In the genomic region with DNA sequence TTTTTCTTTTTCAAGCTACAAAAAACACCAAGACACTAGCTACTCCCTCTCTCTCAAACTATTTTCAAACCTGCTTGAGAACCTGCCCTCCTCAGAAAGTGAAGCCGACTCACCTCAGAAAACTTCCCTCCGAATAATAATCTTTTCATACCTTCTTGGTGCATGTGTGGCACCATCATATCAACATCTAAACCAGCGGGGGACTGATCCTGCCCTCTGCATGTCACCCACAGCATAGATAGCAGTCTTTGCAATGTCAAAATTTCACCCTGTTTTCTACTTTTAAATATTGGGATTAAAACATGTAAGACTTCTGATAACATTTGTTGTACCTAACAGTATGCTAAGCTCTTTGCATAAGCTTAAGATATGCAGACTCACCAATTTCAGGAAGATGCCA, we compare ENCODE assay signal across 18 cellular contexts.
"Had no signal": no experiment of that assay in that cellular context is flagged by ENCODE, and none has a peak within 500 bp of the region (broad histone marks: within the 10 kb centered on the region; RNA-seq: fewer than 3 reads in every experiment).

No MANE protein-coding gene starts in this region.

- H3K36me3 Mint-ChIP-seq: activated CD8-positive, alpha-beta memory T cell treated with anti-CD3 and anti-CD28 coated beads, Interleukin-2, amount 10 ng/mL, durations not matched to agents 7 days and 5 days; activated naive CD8-positive, alpha-beta T cell treated with anti-CD3 and anti-CD28 coated beads for 36 hours had no signal

- H3K4me3 Mint-ChIP-seq: activated B cell treated with CpG ODN at 0.5 μM for 24 hours; activated CD4-positive, alpha-beta memory T cell treated with anti-CD3 and anti-CD28 coated beads, Interleukin-2, amount 10 ng/mL, durations not matched to agents 7 days and 5 days; activated CD8-positive, alpha-beta memory T cell treated with anti-CD3 and anti-CD28 coated beads, Interleukin-2, amount 10 ng/mL, durations not matched to agents 7 days and 5 days; activated naive CD8-positive, alpha-beta T cell treated with anti-CD3 and anti-CD28 coated beads for 36 hours; effector memory CD8-positive, alpha-beta T cell; naive thymus-derived CD8-positive, alpha-beta T cell had no signal

- H3K27ac ChIP-seq: body of pancreas, epithelial cell of prostate, thyroid gland had no signal

- ATAC-seq: activated CD8-positive, alpha-beta memory T cell treated with anti-CD3 and anti-CD28 coated beads, Interleukin-2, amount 10 ng/mL, durations not matched to agents 7 days and 5 days; body of pancreas; effector memory CD8-positive, alpha-beta T cell; left cardiac atrium; naive thymus-derived CD8-positive, alpha-beta T cell had no signal

- DNase-seq: activated B cell treated with CpG ODN at 0.5 μM for 24 hours; activated CD4-positive, alpha-beta memory T cell treated with anti-CD3 and anti-CD28 coated beads, Interleukin-2, amount 10 ng/mL, durations not matched to agents 7 days and 5 days; activated CD4-positive, alpha-beta T cell treated with anti-CD3 and anti-CD28 coated beads for 4 hours; activated CD8-positive, alpha-beta memory T cell treated with anti-CD3 and anti-CD28 coated beads, Interleukin-2, amount 10 ng/mL, durations not matched to agents 7 days and 5 days; activated naive CD4-positive, alpha-beta T cell; activated naive CD8-positive, alpha-beta T cell treated with anti-CD3 and anti-CD28 coated beads for 36 hours; amygdala; body of pancreas; effector memory CD8-positive, alpha-beta T cell; left cardiac atrium; naive thymus-derived CD8-positive, alpha-beta T cell; nucleus accumbens; posterior cingulate gyrus; stimulated activated CD4-positive, alpha-beta T cell treated with anti-CD3 and anti-CD28 coated beads, Interleukin-2, amount 100 ng/mL, for 24 hours; stimulated activated naive CD4-positive, alpha-beta T cell treated with Interleukin-2 at 50 U/mL for 16 hours; T-helper 2 cell; thyroid gland had no signal

- H3K27me3 ChIP-seq: body of pancreas, thyroid gland had no signal

- H3K27ac Mint-ChIP-seq: activated B cell treated with CpG ODN at 0.5 μM for 24 hours; activated CD4-positive, alpha-beta memory T cell treated with anti-CD3 and anti-CD28 coated beads, Interleukin-2, amount 10 ng/mL, durations not matched to agents 7 days and 5 days; activated CD8-positive, alpha-beta memory T cell treated with anti-CD3 and anti-CD28 coated beads, Interleukin-2, amount 10 ng/mL, durations not matched to agents 7 days and 5 days; activated naive CD8-positive, alpha-beta T cell treated with anti-CD3 and anti-CD28 coated beads for 36 hours; effector memory CD8-positive, alpha-beta T cell; naive thymus-derived CD8-positive, alpha-beta T cell had no signal

- H3K36me3 ChIP-seq: thyroid gland had no signal

- H3K4me1 Mint-ChIP-seq: activated B cell treated with CpG ODN at 0.5 μM for 24 hours; activated CD4-positive, alpha-beta memory T cell treated with anti-CD3 and anti-CD28 coated beads, Interleukin-2, amount 10 ng/mL, durations not matched to agents 7 days and 5 days; activated CD8-positive, alpha-beta memory T cell treated with anti-CD3 and anti-CD28 coated beads, Interleukin-2, amount 10 ng/mL, durations not matched to agents 7 days and 5 days; activated naive CD8-positive, alpha-beta T cell treated with anti-CD3 and anti-CD28 coated beads for 36 hours; naive thymus-derived CD8-positive, alpha-beta T cell had no signal

- H3K27me3 Mint-ChIP-seq: activated B cell treated with CpG ODN at 0.5 μM for 24 hours; activated CD4-positive, alpha-beta memory T cell treated with anti-CD3 and anti-CD28 coated beads, Interleukin-2, amount 10 ng/mL, durations not matched to agents 7 days and 5 days; activated CD8-positive, alpha-beta memory T cell treated with anti-CD3 and anti-CD28 coated beads, Interleukin-2, amount 10 ng/mL, durations not matched to agents 7 days and 5 days; activated naive CD8-positive, alpha-beta T cell treated with anti-CD3 and anti-CD28 coated beads for 36 hours; effector memory CD8-positive, alpha-beta T cell; naive thymus-derived CD8-positive, alpha-beta T cell had no signal

- H3K4me1 ChIP-seq: body of pancreas, thyroid gland had no signal

- H3K9me3 ChIP-seq: body of pancreas, thyroid gland had no signal

- H3K4me3 ChIP-seq: body of pancreas, thyroid gland had no signal
